1 cellular context compared by ENCODE assay signal in the genomic region with DNA sequence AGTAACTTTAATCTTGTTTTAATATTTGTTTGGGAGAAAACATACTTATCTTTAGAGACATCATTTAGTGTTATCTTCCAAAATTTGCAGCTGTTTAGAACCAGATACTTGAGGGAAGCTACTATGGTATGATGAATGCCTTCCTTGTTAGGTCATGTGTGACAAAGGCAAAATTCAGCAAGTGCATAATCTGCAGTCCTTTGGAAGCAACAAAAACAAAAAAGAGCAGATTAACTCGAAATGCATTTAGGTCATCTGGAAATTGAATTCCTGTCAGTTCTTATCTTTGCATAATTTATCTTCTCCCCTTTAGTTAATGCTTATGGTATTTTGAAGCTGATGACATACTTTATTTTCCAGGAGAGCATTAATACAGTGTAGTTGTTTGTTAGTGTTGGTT.
TF ChIP-seq lines count a peak whose summit lies in the region.

No MANE protein-coding gene starts in this region.

TF ChIP-seq in GM12878, 131 proteins besides CTCF, POLR2A, EP300 and RAD21 (continued from another document):
- TF ChIP-seq SUPT20H (IDR thresholded peaks at IDR 0.05; ENCODE audit: borderline replicate concordance, control insufficient read depth, low read depth, low read length) (no peak), JUND (IDR thresholded peaks at IDR 0.05; ENCODE audit: low read depth, low read length) (no peak), SIX5 (IDR thresholded peaks at IDR 0.05; ENCODE audit: low read depth, low read length, severe bottlenecking) (no peak), SRF (IDR thresholded peaks at IDR 0.05; ENCODE audit: low read depth in 2 of 2, low read length in 2 of 2) (no peak), EZH2 (IDR thresholded peaks at IDR 0.05; ENCODE audit: borderline replicate concordance, control insufficient read depth, low read depth, low read length) (no peak), FOXK2 (IDR thresholded peaks at IDR 0.05) (no peak)
TF ChIP-seq in GM12878: peak in this region for 0.
